18 cellular contexts compared by ENCODE assay signal in the genomic region with DNA sequence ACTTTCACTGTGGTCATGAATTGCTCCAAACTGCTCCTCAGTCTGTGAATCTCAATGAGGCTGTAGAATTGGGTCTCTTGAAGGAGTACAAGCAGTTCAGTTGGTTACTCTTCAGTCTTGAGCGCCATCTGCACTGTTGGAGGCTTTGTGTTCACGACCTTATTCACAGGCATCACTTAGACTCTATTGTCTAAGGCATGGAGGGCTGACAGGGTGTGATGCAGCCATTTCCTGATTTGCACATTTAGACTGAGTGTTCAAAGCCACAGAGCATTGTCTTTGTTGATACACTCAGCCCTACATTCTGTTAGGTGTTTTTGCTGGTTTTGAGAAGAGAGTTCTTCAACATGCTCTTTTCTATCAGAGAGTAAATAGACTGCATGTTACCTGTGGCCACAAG.
A peak's percentile ranks its signal among the peaks of the same experiment; 100 is the strongest.
DNase-seq lines count a peak whose midpoint lies in the region; ATAC-seq, FAIRE-seq and TF ChIP-seq lines count a peak whose summit lies in the region.
"Had no signal": no experiment of that assay in that cellular context is flagged by ENCODE, and none has a peak within 500 bp of the region (broad histone marks: within the 10 kb centered on the region; RNA-seq: fewer than 3 reads in every experiment).

No MANE protein-coding gene starts in this region.

- ATAC-seq in SK-N-SH treated with all-trans-retinoic acid at 6 μM for 48 hours, result no peak
- no peak for ATAC-seq in activated naive CD4-positive, alpha-beta T cell treated with anti-CD3 and anti-CD28 coated beads, Interleukin-2, amount 50 U/mL, for 72 hours
- ATAC-seq: A549; CD8-positive, alpha-beta T cell had no signal

- H3K79me2 ChIP-seq in neural progenitor cell (ENCODE audit: low read depth) (no peaks in the 10 kb centered on the region), smooth muscle cell (ENCODE audit: low read depth) (no peaks in the 10 kb centered on the region)

- no peaks in the 10 kb centered on the region for H3K4me1 ChIP-seq in neural progenitor cell
- H3K4me1 ChIP-seq in smooth muscle cell (ENCODE audit: low read depth), result no peaks in the 10 kb centered on the region
- H3K4me1 ChIP-seq: A549, BE2C had no signal

- H3F3A ChIP-seq in neural progenitor cell (ENCODE audit: low read depth) (no peaks in the 10 kb centered on the region), smooth muscle cell (ENCODE audit: low read depth) (no peaks in the 10 kb centered on the region)

- no peaks in the 10 kb centered on the region for H3K36me3 ChIP-seq in bronchial epithelial cell (ENCODE audit: control insufficient read depth, insufficient read depth, low read length)
- no peaks in the 10 kb centered on the region for H3K36me3 ChIP-seq in neural progenitor cell
- H3K36me3 ChIP-seq in smooth muscle cell (ENCODE audit: low read depth), result no peaks in the 10 kb centered on the region
- H3K36me3 ChIP-seq: BE2C, HAP-1 had no signal

- no peak for DNase-seq in bronchial epithelial cell (ENCODE audit: low read depth)
- DNase-seq in immature natural killer cell, result no peak
- peak; percentile 4 for DNase-seq in neural progenitor cell (ENCODE audit: low spot score)
- DNase-seq in pulmonary artery endothelial cell (ENCODE audit: low read depth, low spot score), result peak; percentile 5
- no peak for DNase-seq in smooth muscle cell (lab: John Stamatoyannopoulos, UW; ENCODE audit: unreplicated experiment)
- DNase-seq in activated naive CD4-positive, alpha-beta T cell treated with anti-CD3 and anti-CD28 coated beads, Interleukin-2, amount 50 U/mL, for 72 hours (ENCODE audit: low spot score in 2 of 2), result no peak
- DNase-seq: BE2C; CD8-positive, alpha-beta T cell; COR-L47; DND-41; GDM1 had no signal

- H4K20me1 ChIP-seq in neural progenitor cell (ENCODE audit: low read depth) (no peaks in the 10 kb centered on the region), smooth muscle cell (ENCODE audit: low read depth) (no peaks in the 10 kb centered on the region)

- TF ChIP-seq CTCF in bronchial epithelial cell (IDR thresholded peaks at IDR 0.05; ENCODE audit: insufficient read depth, low read length, severe bottlenecking) (no peak), neural progenitor cell (IDR thresholded peaks at IDR 0.05) (no peak), smooth muscle cell (IDR thresholded peaks at IDR 0.05; ENCODE audit: borderline replicate concordance, insufficient read depth, poor library complexity, severe bottlenecking) (no peak)

- no peak overlapping the region for H3K4me2 ChIP-seq in neural progenitor cell
- H3K4me2 ChIP-seq in smooth muscle cell, result no peak overlapping the region
- H3K4me2 ChIP-seq: A549 had no signal

- FAIRE-seq in bronchial epithelial cell (lab: Jason Lieb, UNC), result peak; percentile 81
- FAIRE-seq: A549, GM19239, H1 had no signal

- H3K27me3 ChIP-seq in bronchial epithelial cell (ENCODE audit: control insufficient read depth, insufficient read depth, low read length), result no peaks in the 10 kb centered on the region
- no peaks in the 10 kb centered on the region for H3K27me3 ChIP-seq in neural progenitor cell
- H3K27me3 ChIP-seq in smooth muscle cell (ENCODE audit: low read depth), result no peaks in the 10 kb centered on the region
- H3K27me3 ChIP-seq: BE2C had no signal

- H3K4me3 Mint-ChIP-seq in immature natural killer cell (peak overlapping the region in 3 of 5 donors; percentile 2 to 43 (median 10)), neural progenitor cell (no peak overlapping the region)
- H3K4me3 Mint-ChIP-seq: CD8-positive, alpha-beta T cell had no signal

- no peak overlapping the region for H2AFZ ChIP-seq in neural progenitor cell (replicated peaks)
- no peak overlapping the region for H2AFZ ChIP-seq in smooth muscle cell (ENCODE audit: low read depth)

- H3K9me3 ChIP-seq in neural progenitor cell (ENCODE audit: low read depth) (no peaks in the 10 kb centered on the region), smooth muscle cell (replicated peaks; ENCODE audit: low read depth) (no peaks in the 10 kb centered on the region)
- H3K9me3 ChIP-seq: A549, BE2C, HAP-1 had no signal

- H3K36me3 Mint-ChIP-seq in immature natural killer cell, result no peaks in the 10 kb centered on the region
- H3K36me3 Mint-ChIP-seq in neural progenitor cell, result no peaks in the 10 kb centered on the region
- no peaks in the 10 kb centered on the region for H3K36me3 Mint-ChIP-seq in activated naive CD4-positive, alpha-beta T cell treated with anti-CD3 and anti-CD28 coated beads, Interleukin-2, amount 50 U/mL, for 72 hours
- H3K36me3 Mint-ChIP-seq: CD8-positive, alpha-beta T cell had no signal

- H3K4me1 Mint-ChIP-seq in immature natural killer cell (peaks cover 15% of the 10 kb centered on the region in 2 donors), neural progenitor cell (peaks cover 7% of the 10 kb centered on the region)

- H3K27me3 Mint-ChIP-seq in immature natural killer cell (ENCODE audit: low read depth in 3 of 3) (no peaks in the 10 kb centered on the region), neural progenitor cell (ENCODE audit: insufficient read depth, low read depth) (no peaks in the 10 kb centered on the region)

- 89% methylated on average over 2 of the region's 2 CpGs for WGBS in smooth muscle cell (ENCODE audit: low lambda C conversion rate)

- H3K27ac Mint-ChIP-seq in immature natural killer cell, result peak overlapping the region in 5 of 6 donors; percentile 16 to 76 (median 64)
- no peak overlapping the region for H3K27ac Mint-ChIP-seq in neural progenitor cell
- no peak overlapping the region for H3K27ac Mint-ChIP-seq in activated naive CD4-positive, alpha-beta T cell treated with anti-CD3 and anti-CD28 coated beads, Interleukin-2, amount 50 U/mL, for 72 hours
- H3K27ac Mint-ChIP-seq: CD8-positive, alpha-beta T cell had no signal

- H3K9me3 Mint-ChIP-seq in immature natural killer cell (peaks cover 0 to 5% (median 0%) of the 10 kb centered on the region in 6 donors), neural progenitor cell (peaks cover 7% of the 10 kb centered on the region)
- H3K9me3 Mint-ChIP-seq in activated naive CD4-positive, alpha-beta T cell treated with anti-CD3 and anti-CD28 coated beads, Interleukin-2, amount 50 U/mL, for 72 hours, result no peaks in the 10 kb centered on the region
- H3K9me3 Mint-ChIP-seq: CD8-positive, alpha-beta T cell had no signal

- H3K27ac ChIP-seq in neural progenitor cell (no peak overlapping the region), smooth muscle cell (ENCODE audit: low read depth) (no peak overlapping the region)
- H3K27ac ChIP-seq: A549, C4-2B, HL-60 had no signal

- H3K4me3 ChIP-seq in bronchial epithelial cell (ENCODE audit: low read depth, low read length) (no peak overlapping the region), neural progenitor cell (no peak overlapping the region), smooth muscle cell (no peak overlapping the region)
- H3K4me3 ChIP-seq: A549, HAP-1 had no signal

- H3K9ac ChIP-seq in neural progenitor cell (no peak overlapping the region), smooth muscle cell (ENCODE audit: low read depth) (no peak overlapping the region)

TF ChIP-seq in SK-N-SH treated with all-trans-retinoic acid at 6 μM for 48 hours, 23 proteins besides CTCF, POLR2A, EP300 and RAD21 (continues in another document):
- TF ChIP-seq ZNF8 (CRISPR knock-in tag; IDR thresholded peaks at IDR 0.05), result no peak
- no peak for TF ChIP-seq TCF4 (CRISPR knock-in tag; IDR thresholded peaks at IDR 0.05; ENCODE audit: borderline replicate concordance)
- no peak for TF ChIP-seq TOX (CRISPR knock-in tag; IDR thresholded peaks at IDR 0.05; ENCODE audit: borderline replicate concordance)
- no peak for TF ChIP-seq CREB5 (CRISPR knock-in tag; IDR thresholded peaks at IDR 0.05; ENCODE audit: low read depth)
- TF ChIP-seq, protein P1, sequence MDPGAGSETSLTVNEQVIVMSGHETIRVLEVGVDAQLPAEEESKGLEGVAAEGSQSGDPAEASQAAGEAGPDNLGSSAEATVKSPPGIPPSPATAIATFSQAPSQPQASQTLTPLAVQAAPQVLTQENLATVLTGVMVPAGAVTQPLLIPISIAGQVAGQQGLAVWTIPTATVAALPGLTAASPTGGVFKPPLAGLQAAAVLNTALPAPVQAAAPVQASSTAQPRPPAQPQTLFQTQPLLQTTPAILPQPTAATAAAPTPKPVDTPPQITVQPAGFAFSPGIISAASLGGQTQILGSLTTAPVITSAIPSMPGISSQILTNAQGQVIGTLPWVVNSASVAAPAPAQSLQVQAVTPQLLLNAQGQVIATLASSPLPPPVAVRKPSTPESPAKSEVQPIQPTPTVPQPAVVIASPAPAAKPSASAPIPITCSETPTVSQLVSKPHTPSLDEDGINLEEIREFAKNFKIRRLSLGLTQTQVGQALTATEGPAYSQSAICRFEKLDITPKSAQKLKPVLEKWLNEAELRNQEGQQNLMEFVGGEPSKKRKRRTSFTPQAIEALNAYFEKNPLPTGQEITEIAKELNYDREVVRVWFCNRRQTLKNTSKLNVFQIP (CRISPR knock-in tag; IDR thresholded peaks at IDR 0.05; ENCODE audit: borderline replicate concordance, low read depth), result no peak
- TF ChIP-seq PPARA (CRISPR knock-in tag; IDR thresholded peaks at IDR 0.05; ENCODE audit: borderline replicate concordance), result no peak

Comparison
In these comparisons a context has a peak if more than half of its experiments do, and no peak if none do; other contexts are left out.
1. DNase-seq: peak in neural progenitor cell (single experiment) and pulmonary artery endothelial cell (single experiment); none in bronchial epithelial cell (single experiment), immature natural killer cell (0 of 3), smooth muscle cell (single experiment) and activated naive CD4-positive, alpha-beta T cell treated with anti-CD3 and anti-CD28 coated beads, Interleukin-2, amount 50 U/mL, for 72 hours (0 of 2).
2. H3K27ac Mint-ChIP-seq: peak in immature natural killer cell (5 of 6); none in neural progenitor cell (single experiment) and activated naive CD4-positive, alpha-beta T cell treated with anti-CD3 and anti-CD28 coated beads, Interleukin-2, amount 50 U/mL, for 72 hours (0 of 2).